ENCODE assay signal across 31 cellular contexts in the genomic region with DNA sequence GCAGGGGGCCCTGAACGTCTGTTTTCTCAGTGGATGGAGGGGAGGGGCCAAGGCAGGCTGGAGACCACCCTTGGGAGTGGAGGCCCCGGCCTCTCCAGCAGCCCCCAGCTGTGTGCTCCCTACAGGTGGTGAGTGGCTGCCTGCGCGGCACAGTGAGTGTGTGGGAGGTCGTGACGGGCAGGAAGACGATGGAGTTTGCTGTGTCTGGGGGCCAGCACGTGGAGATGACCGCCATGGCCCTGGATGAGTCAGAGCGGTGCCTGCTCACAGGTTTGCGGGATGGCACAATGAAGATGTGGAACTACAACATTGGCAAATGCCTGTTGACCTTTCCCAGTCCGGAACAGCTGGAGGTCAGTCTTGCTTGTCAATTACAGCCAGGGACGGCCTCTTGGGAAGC. TPM values are rescaled to one million over a fixed set of nuclear protein-coding genes. Genes with fewer than 3 reads are reported as not detected.
"Had no signal": no experiment of that assay in that cellular context is flagged by ENCODE, and none has a peak within 500 bp of the region (broad histone marks: within the 10 kb centered on the region; RNA-seq: fewer than 3 reads in every experiment).

No MANE protein-coding gene starts in this region.

- H3K27me3 Mint-ChIP-seq: activated naive CD8-positive, alpha-beta T cell treated with anti-CD3 and anti-CD28 coated beads, Interleukin-2, amount 10 ng/mL, durations not matched to agents 7 days and 5 days; effector memory CD8-positive, alpha-beta T cell; naive B cell; stimulated activated naive CD8-positive, alpha-beta T cell treated with anti-CD3 and anti-CD28 coated beads, Interleukin-15, Interleukin-2, amounts not matched to agents 100 ng/mL and 50 ng/mL, for 24 hours had no signal

- H3K27me3 ChIP-seq: brain microvascular endothelial cell, gastroesophageal sphincter, pancreas had no signal

- ATAC-seq: activated CD4-positive, CD25-positive, alpha-beta regulatory T cell treated with anti-CD3 and anti-CD28 coated beads, Interleukin-2, amount 50 U/mL, for 24 hours; effector memory CD8-positive, alpha-beta T cell; gastroesophageal sphincter; pancreas; right cardiac atrium; stimulated activated effector memory CD8-positive, alpha-beta T cell treated with anti-CD3 and anti-CD28 coated beads, Interleukin-12 subunit alpha, Interleukin-12 subunit beta, amount 100 ng/mL, for 72 hours had no signal

- H3K36me3 Mint-ChIP-seq: mesothelial cell of epicardium; stimulated activated effector memory CD8-positive, alpha-beta T cell treated with anti-CD3 and anti-CD28 coated beads, Interleukin-12 subunit alpha, Interleukin-12 subunit beta, amount 100 ng/mL, for 72 hours had no signal

- H3K27ac Mint-ChIP-seq: activated naive CD4-positive, alpha-beta T cell treated with anti-CD3 and anti-CD28 coated beads for 36 hours; activated naive CD8-positive, alpha-beta T cell treated with anti-CD3 and anti-CD28 coated beads, Interleukin-2, amount 10 ng/mL, durations not matched to agents 7 days and 5 days; mesothelial cell of epicardium; stimulated activated effector memory CD8-positive, alpha-beta T cell treated with anti-CD3 and anti-CD28 coated beads, Interleukin-12 subunit alpha, Interleukin-12 subunit beta, amount 100 ng/mL, for 72 hours; stimulated activated naive CD8-positive, alpha-beta T cell treated with anti-CD3 and anti-CD28 coated beads, Interleukin-15, Interleukin-2, amounts not matched to agents 100 ng/mL and 50 ng/mL, for 24 hours had no signal

- H3K27ac ChIP-seq: brain microvascular endothelial cell, gastroesophageal sphincter, left ventricle myocardium inferior, pancreas, skin epidermis, thoracic aorta, WERI-Rb-1 had no signal

- H3K4me1 ChIP-seq: gastroesophageal sphincter, pancreas had no signal

- H3K4me3 ChIP-seq: gastroesophageal sphincter, left ventricle myocardium inferior, pancreas, skin epidermis, thoracic aorta had no signal

- H3K4me1 Mint-ChIP-seq: activated naive CD8-positive, alpha-beta T cell treated with anti-CD3 and anti-CD28 coated beads, Interleukin-2, amount 10 ng/mL, durations not matched to agents 7 days and 5 days; mesothelial cell of epicardium; naive B cell; stimulated activated effector memory CD8-positive, alpha-beta T cell treated with anti-CD3 and anti-CD28 coated beads, Interleukin-12 subunit alpha, Interleukin-12 subunit beta, amount 100 ng/mL, for 72 hours had no signal

- FAIRE-seq: astrocyte, pancreas, urothelium cell line had no signal

- DNase-seq: activated CD4-positive, alpha-beta T cell treated with anti-CD3 and anti-CD28 coated beads for 48 hours; activated CD4-positive, alpha-beta T cell treated with anti-CD3 and anti-CD28 coated beads, Interleukin-2, amount 50 U/mL, for 48 hours; activated CD8-positive, alpha-beta memory T cell treated with anti-CD3 and anti-CD28 coated beads for 24 hours; activated effector memory CD4-positive, alpha-beta T cell treated with Interleukin-2 at 50 U/mL for 16 hours; activated naive CD4-positive, alpha-beta T cell treated with anti-CD3 and anti-CD28 coated beads for 36 hours; activated naive CD8-positive, alpha-beta T cell treated with anti-CD3 and anti-CD28 coated beads, Interleukin-2, amount 10 ng/mL, durations not matched to agents 7 days and 5 days; brain microvascular endothelial cell; caudate nucleus; cortex of kidney; effector memory CD8-positive, alpha-beta T cell; erythroblast; hypothalamus; left ventricle myocardium inferior; mammary epithelial cell; naive B cell; pancreas; right cardiac atrium; stimulated activated CD4-positive, alpha-beta T cell treated with anti-CD3 and anti-CD28 coated beads, Interleukin-4, amount 100 ng/mL, for 24 hours; T1000; trophoblast cell; WERI-Rb-1 had no signal

- H3K4me3 Mint-ChIP-seq: activated naive CD4-positive, alpha-beta T cell treated with anti-CD3 and anti-CD28 coated beads for 36 hours; activated naive CD8-positive, alpha-beta T cell treated with anti-CD3 and anti-CD28 coated beads, Interleukin-2, amount 10 ng/mL, durations not matched to agents 7 days and 5 days; effector memory CD8-positive, alpha-beta T cell; mesothelial cell of epicardium; naive B cell; stimulated activated effector memory CD8-positive, alpha-beta T cell treated with anti-CD3 and anti-CD28 coated beads, Interleukin-12 subunit alpha, Interleukin-12 subunit beta, amount 100 ng/mL, for 72 hours; stimulated activated naive CD8-positive, alpha-beta T cell treated with anti-CD3 and anti-CD28 coated beads, Interleukin-15, Interleukin-2, amounts not matched to agents 100 ng/mL and 50 ng/mL, for 24 hours had no signal

- H3K9me3 ChIP-seq: pancreas had no signal

- H3K36me3 ChIP-seq: brain microvascular endothelial cell, gastroesophageal sphincter, left ventricle myocardium inferior, pancreas, thoracic aorta, WERI-Rb-1 had no signal

RNA-seq across cellular contexts. Expression of a gene that starts 52.6 kb away (rescaled TPM):
- total RNA-seq: left ventricle myocardium inferior had no signal
- polyA plus RNA-seq: mammary epithelial cell, neural cell, right cardiac atrium had no signal
